8 cellular contexts compared by ENCODE assay signal in genomic region chr13:114063545-114064515, GRCh38.
DNase-seq lines count a peak whose midpoint lies in the region; ATAC-seq and TF ChIP-seq lines count a peak whose summit lies in the region.

No MANE protein-coding gene starts in this region.

- peak overlapping the region; percentile 69 for H3K4me3 Mint-ChIP-seq in activated CD4-positive, alpha-beta T cell treated with anti-CD3 and anti-CD28 coated beads, Interleukin-2, amount 10 ng/mL, durations not matched to agents 7 days and 5 days
- peak overlapping the region; percentile 93 for H3K4me3 Mint-ChIP-seq in T-helper 17 cell

- TF ChIP-seq CTCF in ovary (IDR thresholded peaks at IDR 0.05), result no peak

- CTCF ChIA-PET in activated CD4-positive, alpha-beta T cell treated with anti-CD3 and anti-CD28 coated beads, Interleukin-2, amount 10 ng/mL, durations not matched to agents 7 days and 5 days (lab: Charles Lee), result no interaction called here

- peak overlapping the region; percentile 38 for H3K4me3 ChIP-seq in ovary

- no peaks in the 10 kb centered on the region for H3K9me3 Mint-ChIP-seq in activated CD4-positive, alpha-beta T cell treated with anti-CD3 and anti-CD28 coated beads, Interleukin-2, amount 10 ng/mL, durations not matched to agents 7 days and 5 days

- TF ChIP-seq EP300 in ovary (IDR thresholded peaks at IDR 0.05), result no peak

- H3K4me1 ChIP-seq in ovary (ENCODE audit: insufficient read depth), result peaks cover 22% of the 10 kb centered on the region

- H3K9me3 ChIP-seq in T-helper 17 cell (ENCODE audit: control insufficient read depth, low read length, poor library complexity, severe bottlenecking) (no peaks in the 10 kb centered on the region), ovary (no peaks in the 10 kb centered on the region)

- ATAC-seq in T-helper 17 cell (no peak), GM18858 (IDR thresholded peaks at IDR 0.05; ENCODE audit: unreplicated experiment) (no peak), HG03432 (IDR thresholded peaks at IDR 0.05; ENCODE audit: unreplicated experiment) (no peak)

- H3K36me3 ChIP-seq in ovary, result no peaks in the 10 kb centered on the region

- no peaks in the 10 kb centered on the region for H3K27me3 Mint-ChIP-seq in activated CD4-positive, alpha-beta T cell treated with anti-CD3 and anti-CD28 coated beads, Interleukin-2, amount 10 ng/mL, durations not matched to agents 7 days and 5 days
- no peaks in the 10 kb centered on the region for H3K27me3 Mint-ChIP-seq in T-helper 17 cell

- peak overlapping the region; percentile 89 to 99 for H3K27ac ChIP-seq in ovary

- no peaks in the 10 kb centered on the region for H3K27me3 ChIP-seq in ovary

- H3K36me3 Mint-ChIP-seq in activated CD4-positive, alpha-beta T cell treated with anti-CD3 and anti-CD28 coated beads, Interleukin-2, amount 10 ng/mL, durations not matched to agents 7 days and 5 days (ENCODE audit: low read depth), result peaks cover 53% of the 10 kb centered on the region
- peaks cover 4% of the 10 kb centered on the region for H3K36me3 Mint-ChIP-seq in T-helper 17 cell (ENCODE audit: low read depth)

- intact Hi-C loops in ovary (cut with DNase I), result loop anchor here in 1 of 4 donors (10.0 kb wide), 1 partner anchor 71 kb away; the partner anchor contains the start of gene RASA3

- H3K4me1 Mint-ChIP-seq in activated CD4-positive, alpha-beta T cell treated with anti-CD3 and anti-CD28 coated beads, Interleukin-2, amount 10 ng/mL, durations not matched to agents 7 days and 5 days, result peaks cover 65% of the 10 kb centered on the region
- H3K4me1 Mint-ChIP-seq in T-helper 17 cell, result peaks cover 59% of the 10 kb centered on the region

- H3K27ac Mint-ChIP-seq in activated CD4-positive, alpha-beta T cell treated with anti-CD3 and anti-CD28 coated beads, Interleukin-2, amount 10 ng/mL, durations not matched to agents 7 days and 5 days, result peak overlapping the region; percentile 68
- peak overlapping the region; percentile 96 for H3K27ac Mint-ChIP-seq in T-helper 17 cell

- POLR2A ChIA-PET in activated CD4-positive, alpha-beta T cell treated with anti-CD3 and anti-CD28 coated beads, Interleukin-2, amount 10 ng/mL, durations not matched to agents 7 days and 5 days (lab: Charles Lee), result no interaction called here

- TF ChIP-seq POLR2A in ovary (IDR thresholded peaks at IDR 0.05), result no peak

- peak; percentile 26 for DNase-seq in activated CD4-positive, alpha-beta T cell treated with anti-CD3 and anti-CD28 coated beads, Interleukin-2, amount 10 ng/mL, durations not matched to agents 7 days and 5 days
- DNase-seq in activated CD4-positive, alpha-beta T cell treated with anti-CD3 and anti-CD28 coated beads for 1 hour, result no peak
- DNase-seq in T-helper 17 cell (no peak), fibroblast of peridontal ligament (ENCODE audit: extremely low read depth) (peak; percentile 84), ovary (peak; percentile 53 to 69 (median 65)), epidermal melanocyte (ENCODE audit: insufficient read length, low spot score) (no peak)

- 25 to 31% (median 28%) methylated on average over 25 of the region's 25 CpGs for WGBS in ovary, 3 donors

Comparison
In these comparisons a context has a peak if more than half of its experiments do, and no peak if none do; other contexts are left out.
1. DNase-seq: peak in activated CD4-positive, alpha-beta T cell treated with anti-CD3 and anti-CD28 coated beads, Interleukin-2, amount 10 ng/mL, durations not matched to agents 7 days and 5 days (single experiment), fibroblast of peridontal ligament (single experiment) and ovary (5 of 5); none in activated CD4-positive, alpha-beta T cell treated with anti-CD3 and anti-CD28 coated beads for 1 hour (single experiment), T-helper 17 cell (0 of 3) and epidermal melanocyte (single experiment).